11 cellular contexts compared by ENCODE assay signal in genomic region chr4:130808492-130808891, GRCh38.
DNase-seq lines count a peak whose midpoint lies in the region; ATAC-seq and TF ChIP-seq lines count a peak whose summit lies in the region.
"Had no signal": no experiment of that assay in that cellular context is flagged by ENCODE, and none has a peak within 500 bp of the region (broad histone marks: within the 10 kb centered on the region; RNA-seq: fewer than 3 reads in every experiment).

No MANE protein-coding gene starts in this region.

- TF ChIP-seq CTCF in MCF 10A (IDR thresholded peaks at IDR 0.05; ENCODE audit: unreplicated experiment) = peak; percentile 71
- peak in 1 of 3 donors; percentile 31 for TF ChIP-seq CTCF in breast epithelium (IDR thresholded peaks at IDR 0.05)
- TF ChIP-seq CTCF in fibroblast of lung (conservative IDR thresholded peaks at IDR 0.05 in 1 of 2, IDR thresholded peaks at IDR 0.05 in 1 of 2; ENCODE audit: low read depth in 1 of 2, low read length in 2 of 2) = peak; percentile 32 to 59

- H4K20me1 ChIP-seq in fibroblast of lung (ENCODE audit: control insufficient read depth, extremely low read depth, insufficient read depth, low read length) = no peaks in the 10 kb centered on the region

- no peaks in the 10 kb centered on the region for H3K36me3 Mint-ChIP-seq in MCF 10A (ENCODE audit: insufficient read depth, unreplicated experiment)
- H3K36me3 Mint-ChIP-seq in activated CD4-positive, alpha-beta T cell treated with anti-CD3 and anti-CD28 coated beads, Interleukin-2, amount 10 ng/mL, durations not matched to agents 7 days and 5 days (ENCODE audit: low read depth) = no peaks in the 10 kb centered on the region

- no peaks in the 10 kb centered on the region for H3K79me2 ChIP-seq in fibroblast of lung (ENCODE audit: control insufficient read depth, insufficient read depth, low read length)

- H3K9ac ChIP-seq in fibroblast of lung (ENCODE audit: insufficient read depth, low read length) = no peak overlapping the region

- POLR2A ChIA-PET in MCF 10A (lab: Yijun Ruan, JAX) = interaction anchor here (0.6 kb wide), 1 partner anchor 21 kb away, joined by 3 read pairs; no protein-coding TSS in a partner anchor
- POLR2A ChIA-PET in activated CD4-positive, alpha-beta T cell treated with anti-CD3 and anti-CD28 coated beads, Interleukin-2, amount 10 ng/mL, durations not matched to agents 7 days and 5 days (lab: Charles Lee) = no interaction called here

- CTCF ChIA-PET in MCF 10A (lab: Yijun Ruan, JAX) = interaction anchor here (0.6 to 2.1 kb wide), 15 partner anchors 10 to 1765 kb away, joined by 3 to 12 read pairs (median 3); no protein-coding TSS in a partner anchor
- CTCF ChIA-PET in activated CD4-positive, alpha-beta T cell treated with anti-CD3 and anti-CD28 coated beads, Interleukin-2, amount 10 ng/mL, durations not matched to agents 7 days and 5 days (lab: Charles Lee) = no interaction called here

- intact Hi-C loops in MCF 10A (cut with micrococcal nuclease) = loop anchor here (1.0 to 5.0 kb wide), 5 partner anchors 104 to 1446 kb away; no protein-coding TSS in a partner anchor
- intact Hi-C loops in breast epithelium (cut with DNase I; ENCODE audit: low total_unique reads) = no loop called here

- ATAC-seq in HG03520 (IDR thresholded peaks at IDR 0.05; ENCODE audit: unreplicated experiment) = no peak

- no peak overlapping the region for H3K27ac ChIP-seq in breast epithelium
- no peak overlapping the region for H3K27ac ChIP-seq in fibroblast of lung (ENCODE audit: insufficient read depth, low read length)
- H3K27ac ChIP-seq: prostate gland had no signal

- H3K36me3 ChIP-seq in breast epithelium (no peaks in the 10 kb centered on the region), fibroblast of lung (ENCODE audit: control insufficient read depth, insufficient read depth, low read length) (no peaks in the 10 kb centered on the region)
- H3K36me3 ChIP-seq: prostate gland had no signal

- H2AFZ ChIP-seq in fibroblast of lung (ENCODE audit: low read length) = no peak overlapping the region

- H3K9me3 Mint-ChIP-seq in MCF 10A (ENCODE audit: unreplicated experiment) = no peaks in the 10 kb centered on the region
- no peaks in the 10 kb centered on the region for H3K9me3 Mint-ChIP-seq in activated CD4-positive, alpha-beta T cell treated with anti-CD3 and anti-CD28 coated beads, Interleukin-2, amount 10 ng/mL, durations not matched to agents 7 days and 5 days

- H3K27me3 ChIP-seq in breast epithelium (no peaks in the 10 kb centered on the region), fibroblast of lung (ENCODE audit: control insufficient read depth, insufficient read depth, low read length) (no peaks in the 10 kb centered on the region)

- H3K4me1 ChIP-seq in breast epithelium (no peaks in the 10 kb centered on the region), fibroblast of lung (ENCODE audit: control insufficient read depth, extremely low read depth, insufficient read depth, low read length) (no peaks in the 10 kb centered on the region)
- H3K4me1 ChIP-seq: prostate gland had no signal

- TF ChIP-seq POLR2A in breast epithelium (IDR thresholded peaks at IDR 0.05) = no peak

- DNase-seq in MCF 10A (ENCODE audit: unreplicated experiment) (peak; percentile 50), breast epithelium (ENCODE audit: low spot score in 2 of 2) (no peak), NCI-H82 treated with DMSO at 0.1 percent for 48 hours (lab: John Stamatoyannopoulos, UW; ENCODE audit: unreplicated experiment) (peak; percentile 3), fibroblast of lung (ENCODE audit: low read depth in 2 of 2) (peak; percentile 1 to 31), DMS153 (lab: John Stamatoyannopoulos, UW) (no peak)
- no peak for DNase-seq in stimulated activated naive CD4-positive, alpha-beta T cell treated with Interleukin-2 at 50 U/mL for 16 hours (lab: John Stamatoyannopoulos, UW)
- DNase-seq in activated CD4-positive, alpha-beta T cell treated with anti-CD3 and anti-CD28 coated beads, Interleukin-2, amount 10 ng/mL, durations not matched to agents 7 days and 5 days = no peak
- DNase-seq: DMS79 treated with DMSO at 0.1 percent for 48 hours, SW 1271 had no signal

- no TSS peak for BruUV-seq in MCF 10A (replicated peaks; lab: Mats Ljungman, UMichigan)

- H3K27me3 Mint-ChIP-seq in MCF 10A (ENCODE audit: insufficient read depth, unreplicated experiment) = no peaks in the 10 kb centered on the region
- H3K27me3 Mint-ChIP-seq in activated CD4-positive, alpha-beta T cell treated with anti-CD3 and anti-CD28 coated beads, Interleukin-2, amount 10 ng/mL, durations not matched to agents 7 days and 5 days = no peaks in the 10 kb centered on the region

- H3K4me3 ChIP-seq in breast epithelium (no peak overlapping the region), fibroblast of lung (replicated peaks in 1 of 4; ENCODE audit: control extremely low read depth in 1 of 4, insufficient read depth in 1 of 4, low read depth in 3 of 4, low read length in 4 of 4) (no peak overlapping the region)
- H3K4me3 ChIP-seq: prostate gland had no signal

- no peaks in the 10 kb centered on the region for H3K4me1 Mint-ChIP-seq in MCF 10A (ENCODE audit: insufficient read depth, unreplicated experiment)
- H3K4me1 Mint-ChIP-seq in activated CD4-positive, alpha-beta T cell treated with anti-CD3 and anti-CD28 coated beads, Interleukin-2, amount 10 ng/mL, durations not matched to agents 7 days and 5 days = no peaks in the 10 kb centered on the region

- H3K9me3 ChIP-seq in breast epithelium (peaks cover 0 to 8% of the 10 kb centered on the region in 2 donors), fibroblast of lung (ENCODE audit: control insufficient read depth, insufficient read depth, low read depth, low read length) (no peaks in the 10 kb centered on the region)
- H3K9me3 ChIP-seq: prostate gland had no signal

- no peak overlapping the region for H3K27ac Mint-ChIP-seq in MCF 10A (ENCODE audit: low read depth, unreplicated experiment)
- H3K27ac Mint-ChIP-seq in activated CD4-positive, alpha-beta T cell treated with anti-CD3 and anti-CD28 coated beads, Interleukin-2, amount 10 ng/mL, durations not matched to agents 7 days and 5 days = no peak overlapping the region

- H3K4me3 Mint-ChIP-seq in MCF 10A (ENCODE audit: unreplicated experiment) = no peak overlapping the region
- no peak overlapping the region for H3K4me3 Mint-ChIP-seq in activated CD4-positive, alpha-beta T cell treated with anti-CD3 and anti-CD28 coated beads, Interleukin-2, amount 10 ng/mL, durations not matched to agents 7 days and 5 days

- H3K4me2 ChIP-seq in fibroblast of lung (ENCODE audit: extremely low read depth, insufficient read depth, low read length) = no peak overlapping the region

Comparison
In these comparisons a context has a peak if more than half of its experiments do, and no peak if none do; other contexts are left out.
1. DNase-seq: peak in MCF 10A (single experiment), NCI-H82 treated with DMSO at 0.1 percent for 48 hours (single experiment) and fibroblast of lung (2 of 2); none in breast epithelium (0 of 2), DMS153 (single experiment), stimulated activated naive CD4-positive, alpha-beta T cell treated with Interleukin-2 at 50 U/mL for 16 hours (single experiment) and activated CD4-positive, alpha-beta T cell treated with anti-CD3 and anti-CD28 coated beads, Interleukin-2, amount 10 ng/mL, durations not matched to agents 7 days and 5 days (single experiment).